ENCODE assay signal across 18 cellular contexts in the genomic region with DNA sequence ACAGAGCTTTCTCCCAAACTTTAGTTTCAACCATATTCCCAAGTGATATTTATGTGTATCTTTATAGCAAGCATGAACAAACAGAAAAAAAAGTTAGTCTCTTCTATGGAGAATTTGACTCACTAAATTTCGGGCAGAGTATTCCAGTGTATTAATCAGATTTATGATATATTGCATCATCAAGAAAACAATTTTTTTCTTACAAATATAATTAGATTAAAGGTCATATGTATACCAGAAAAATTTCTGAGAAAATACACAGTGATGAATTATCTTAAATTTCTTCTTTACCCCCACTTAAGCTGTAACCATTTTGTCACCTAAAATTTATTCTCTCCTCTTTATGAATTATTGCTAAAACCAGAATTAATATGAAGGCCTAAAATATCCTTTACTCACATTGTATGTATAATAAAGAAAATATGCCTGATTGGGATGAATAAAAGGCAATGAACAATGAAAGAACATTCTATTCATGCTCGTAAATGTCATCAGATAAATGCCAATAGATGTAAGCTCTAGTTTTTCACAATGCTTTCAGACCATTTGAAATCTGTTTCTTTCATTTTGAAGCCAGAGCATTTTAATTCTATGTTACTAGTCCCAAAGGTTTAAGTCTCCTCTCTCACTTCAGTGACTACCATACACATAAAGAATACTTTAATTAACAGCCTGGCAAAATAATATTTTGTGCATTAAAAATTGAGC.
DNase-seq lines count a peak whose midpoint lies in the region; ATAC-seq, FAIRE-seq and TF ChIP-seq lines count a peak whose summit lies in the region.
"Had no signal": no experiment of that assay in that cellular context is flagged by ENCODE, and none has a peak within 500 bp of the region (broad histone marks: within the 10 kb centered on the region; RNA-seq: fewer than 3 reads in every experiment).

No MANE protein-coding gene starts in this region.

- no peaks in the 10 kb centered on the region for H4K20me1 ChIP-seq in GM23248 (ENCODE audit: insufficient read depth)
- no peaks in the 10 kb centered on the region for H4K20me1 ChIP-seq in SK-N-SH (ENCODE audit: insufficient read depth)

- no peak for TF ChIP-seq EP300 in SK-N-SH (IDR thresholded peaks at IDR 0.05; ENCODE audit: borderline replicate concordance in 1 of 2, low read depth in 1 of 2, low read length in 1 of 2)

- DNase-seq in GM23248 (no peak), SK-N-SH (no peak), NOMO-1 treated with dmso at 0.1 percent for 144 hours (lab: John Stamatoyannopoulos, UW; ENCODE audit: unreplicated experiment) (no peak), DMS79 treated with DMSO at 0.1 percent for 48 hours (lab: John Stamatoyannopoulos, UW) (no peak)
- DNase-seq: ACHN; BE2C; C1 segment of cervical spinal cord; Caco-2; CD4-positive, CD25-positive, alpha-beta regulatory T cell; DMS153; DMS79; KG1 had no signal

- H2AFZ ChIP-seq in GM23248: peak overlapping the region; percentile 13; the same call in 1 of the 2 replicates
- H2AFZ ChIP-seq in SK-N-SH (ENCODE audit: low read depth): 0 out of 2 replicates have a peak overlapping the region, but pooled peaks have one; percentile 11

- H3K4me2 ChIP-seq in GM23248 (ENCODE audit: unreplicated experiment) (no peak overlapping the region), SK-N-SH (no peak overlapping the region), skeletal muscle satellite cell (ENCODE audit: low read length) (no peak overlapping the region)

- H3K27ac ChIP-seq in GM23248 (no peak overlapping the region), SK-N-SH (ENCODE audit: low read depth in 2 of 2, low read length in 1 of 2) (peak overlapping the region in 1 of 2 experiments; percentile 3; a peak in 1 of 4 replicates)

- 86 to 90% methylated on average over 2 of the region's 2 CpGs for WGBS in GM23248 (ENCODE audit: low coverage in 1 of 2, low lambda C conversion rate in 2 of 2, missing lambda C conversion rate in 2 of 2), 2 experiments
- 59% methylated on average over 2 of the region's 2 CpGs for WGBS in SK-N-SH (ENCODE audit: low lambda C conversion rate)

- H3K9me3 ChIP-seq in GM23248 (ENCODE audit: low read depth) (no peaks in the 10 kb centered on the region), SK-N-SH (no peaks in the 10 kb centered on the region), skeletal muscle satellite cell (replicated peaks; ENCODE audit: low read length) (no peaks in the 10 kb centered on the region)
- H3K9me3 ChIP-seq: BE2C, Caco-2, HAP-1 had no signal

- H3K9me2 ChIP-seq in GM23248 (ENCODE audit: insufficient read depth): no peaks in the 10 kb centered on the region
- no peaks in the 10 kb centered on the region for H3K9me2 ChIP-seq in SK-N-SH

- CTCF ChIA-PET in SK-N-SH (lab: Yijun Ruan, JAX): interaction anchor here (0.7 to 2.0 kb wide), 4 partner anchors 14 to 107 kb away, joined by 3 to 6 read pairs (median 4); no protein-coding TSS in a partner anchor

- ATAC-seq in HG03469 (IDR thresholded peaks at IDR 0.05; ENCODE audit: unreplicated experiment): no peak
- ATAC-seq: GM12878 had no signal

- no peaks in the 10 kb centered on the region for H3K36me3 ChIP-seq in GM23248 (ENCODE audit: low read depth)
- H3K36me3 ChIP-seq in SK-N-SH (replicated peaks in 1 of 2; ENCODE audit: control insufficient read depth in 1 of 2, insufficient read depth in 2 of 2, low read length in 1 of 2): no peaks in the 10 kb centered on the region
- no peaks in the 10 kb centered on the region for H3K36me3 ChIP-seq in skeletal muscle satellite cell (ENCODE audit: insufficient read depth, low read length)
- H3K36me3 ChIP-seq: BE2C, HAP-1 had no signal

- no peak for TF ChIP-seq CTCF in SK-N-SH (IDR thresholded peaks at IDR 0.05)

- H3K4me1 ChIP-seq in GM23248 (ENCODE audit: insufficient read depth): peaks cover 12% of the 10 kb centered on the region; the same call in 1 of the 2 replicates
- H3K4me1 ChIP-seq in SK-N-SH (ENCODE audit: control insufficient read depth in 1 of 2, insufficient read depth in 2 of 2, low read depth in 1 of 2, low read length in 1 of 2): no peaks in the 10 kb centered on the region; a peak in 1 of 4 replicates
- H3K4me1 ChIP-seq in skeletal muscle satellite cell (ENCODE audit: control insufficient read depth, insufficient read depth, low read length): peaks cover 8% of the 10 kb centered on the region
- H3K4me1 ChIP-seq: BE2C, Caco-2 had no signal

- POLR2A ChIA-PET in SK-N-SH (lab: Yijun Ruan, JAX): no interaction called here

- H3K79me2 ChIP-seq in GM23248 (ENCODE audit: insufficient read depth) (no peaks in the 10 kb centered on the region), SK-N-SH (ENCODE audit: insufficient read depth) (no peaks in the 10 kb centered on the region)

- H3K4me3 ChIP-seq in GM23248 (no peak overlapping the region), SK-N-SH (ENCODE audit: low read depth in 2 of 2, low read length in 1 of 2) (no peak overlapping the region), skeletal muscle satellite cell (ENCODE audit: low read length) (no peak overlapping the region)
- H3K4me3 ChIP-seq: GM12878, HAP-1 had no signal

- no peak for TF ChIP-seq RAD21 in SK-N-SH (IDR thresholded peaks at IDR 0.05; ENCODE audit: low read length)

- H3F3A ChIP-seq in GM23248 (ENCODE audit: insufficient read depth): no peaks in the 10 kb centered on the region
- no peaks in the 10 kb centered on the region for H3F3A ChIP-seq in SK-N-SH (replicated peaks; ENCODE audit: insufficient read depth)

- H3K9ac ChIP-seq in GM23248 (no peak overlapping the region), SK-N-SH (no peak overlapping the region), skeletal muscle satellite cell (ENCODE audit: low read depth, low read length) (peak overlapping the region; percentile 5)

- in situ Hi-C loops in GM23248 (cut with MboI): no loop called here

- peak; percentile 23 for FAIRE-seq in endometrium (lab: Jason Lieb, UNC)
- FAIRE-seq: GM12878, HTR-8/SVneo had no signal

- no peaks in the 10 kb centered on the region for H3K27me3 ChIP-seq in GM23248 (replicated peaks; ENCODE audit: insufficient read depth)
- no peaks in the 10 kb centered on the region for H3K27me3 ChIP-seq in SK-N-SH (ENCODE audit: insufficient read depth)
- H3K27me3 ChIP-seq in skeletal muscle satellite cell (ENCODE audit: control insufficient read depth, insufficient read depth, low read length): no peaks in the 10 kb centered on the region
- H3K27me3 ChIP-seq: BE2C had no signal

TF ChIP-seq in SK-N-SH, 30 proteins besides CTCF, POLR2A, EP300 and RAD21:
- TF ChIP-seq SMC3 (IDR thresholded peaks at IDR 0.05; ENCODE audit: low read depth, low read length) (no peak), FOXM1 (IDR thresholded peaks at IDR 0.05; ENCODE audit: low read depth) (no peak)
